ENCODE assay signal across 21 cellular contexts in genomic region chr1:38615680-38616079, GRCh38.
DNase-seq lines count a peak whose midpoint lies in the region; ATAC-seq and TF ChIP-seq lines count a peak whose summit lies in the region.
"Had no signal": no experiment of that assay in that cellular context is flagged by ENCODE, and none has a peak within 500 bp of the region (broad histone marks: within the 10 kb centered on the region; RNA-seq: fewer than 3 reads in every experiment).

No MANE protein-coding gene starts in this region.

- H3K4me1 Mint-ChIP-seq in activated CD4-positive, alpha-beta T cell treated with anti-CD3 and anti-CD28 coated beads for 36 hours, result no peaks in the 10 kb centered on the region
- H3K4me1 Mint-ChIP-seq in H9, result peaks cover 9% of the 10 kb centered on the region in 2 experiments
- peaks cover 28% of the 10 kb centered on the region for H3K4me1 Mint-ChIP-seq in neural progenitor cell
- H3K4me1 Mint-ChIP-seq: activated CD4-positive, alpha-beta T cell treated with anti-CD3 and anti-CD28 coated beads, Interleukin-2, amount 10 ng/mL, durations not matched to agents 7 days and 5 days had no signal

- H3K23ac ChIP-seq in H9 (ENCODE audit: insufficient read length, low read depth, low read length), result no peak overlapping the region

- no peak overlapping the region for H2BK15ac ChIP-seq in H9 (ENCODE audit: low read depth, low read length)

- TF ChIP-seq CTCF in H9 (conservative IDR thresholded peaks at IDR 0.05), result peak; percentile 55
- TF ChIP-seq CTCF in astrocyte of the spinal cord (IDR thresholded peaks at IDR 0.05; ENCODE audit: low read depth, low read length), result peak; percentile 4
- TF ChIP-seq CTCF in neural progenitor cell (IDR thresholded peaks at IDR 0.05), result peak; percentile 29

- no peak overlapping the region for H4K91ac ChIP-seq in H9 (ENCODE audit: insufficient read length, low read depth, low read length)

- H3K23me2 ChIP-seq in H9 (ENCODE audit: insufficient read length, low read depth, low read length, poor library complexity, severe bottlenecking), result no peaks in the 10 kb centered on the region

- H4K20me1 ChIP-seq in H9 (ENCODE audit: control insufficient read depth, insufficient read depth, insufficient read length) (no peaks in the 10 kb centered on the region), neural progenitor cell (ENCODE audit: low read depth) (no peaks in the 10 kb centered on the region)

- peaks cover 4% of the 10 kb centered on the region for H3K9me3 Mint-ChIP-seq in activated CD4-positive, alpha-beta T cell treated with anti-CD3 and anti-CD28 coated beads for 36 hours (ENCODE audit: low read depth)
- peaks cover 6 to 9% of the 10 kb centered on the region in 2 experiments for H3K9me3 Mint-ChIP-seq in H9
- peaks cover 3% of the 10 kb centered on the region for H3K9me3 Mint-ChIP-seq in neural progenitor cell

- H3K56ac ChIP-seq in H9 (ENCODE audit: insufficient read length, low read depth, low read length), result no peak overlapping the region

- no peak overlapping the region for H3K27ac Mint-ChIP-seq in activated CD4-positive, alpha-beta T cell treated with anti-CD3 and anti-CD28 coated beads for 36 hours
- no peak overlapping the region for H3K27ac Mint-ChIP-seq in H9
- H3K27ac Mint-ChIP-seq in neural progenitor cell, result no peak overlapping the region
- H3K27ac Mint-ChIP-seq: activated CD4-positive, alpha-beta T cell treated with anti-CD3 and anti-CD28 coated beads, Interleukin-2, amount 10 ng/mL, durations not matched to agents 7 days and 5 days; progenitor cell of endocrine pancreas had no signal

- in situ Hi-C loops in astrocyte of the spinal cord (cut with HindIII; ENCODE audit: low sequenced_read_pairs), result no loop called here

- CTCF ChIA-PET in activated CD4-positive, alpha-beta T cell treated with anti-CD3 and anti-CD28 coated beads for 36 hours (lab: Charles Lee), result no interaction called here

- no peaks in the 10 kb centered on the region for H3K36me3 Mint-ChIP-seq in activated CD4-positive, alpha-beta T cell treated with anti-CD3 and anti-CD28 coated beads for 36 hours (ENCODE audit: low read depth)
- peaks cover 4 to 10% (median 6%) of the 10 kb centered on the region in 3 experiments; a peak in 5 of 7 replicates for H3K36me3 Mint-ChIP-seq in H9 (ENCODE audit: insufficient read depth in 1 of 3, low read depth in 3 of 3)
- no peaks in the 10 kb centered on the region for H3K36me3 Mint-ChIP-seq in neural progenitor cell

- peak; percentile 18 for DNase-seq in activated CD4-positive, alpha-beta T cell treated with anti-CD3 and anti-CD28 coated beads for 36 hours
- no peak for DNase-seq in activated CD4-positive, alpha-beta T cell treated with anti-CD3 and anti-CD28 coated beads for 4 hours
- DNase-seq in H9, result no peak
- DNase-seq in astrocyte of the spinal cord (ENCODE audit: low read depth, low spot score), result no peak
- no peak for DNase-seq in neural progenitor cell (ENCODE audit: low spot score)
- DNase-seq in AG08395 (ENCODE audit: low spot score), result no peak
- DNase-seq: activated CD4-positive, alpha-beta T cell treated with anti-CD3 and anti-CD28 coated beads, Interleukin-2, amount 10 ng/mL, durations not matched to agents 7 days and 5 days; anterior cingulate cortex; esophagus squamous epithelium; GOT3; hypothalamus; NCI-H1417 treated with DMSO at 0.1 percent for 48 hours; NK-92 treated with Interleukin-12 subunit alpha and Interleukin-12 subunit beta, amount 100 ng/mL, for 24 hours; SIG-M5; substantia nigra had no signal

- intact Hi-C loops in activated CD4-positive, alpha-beta T cell treated with anti-CD3 and anti-CD28 coated beads for 36 hours (cut with DNase I, micrococcal nuclease), result no loop called here

- H3K27me3 ChIP-seq in H9 (ENCODE audit: insufficient read depth, low read length) (no peaks in the 10 kb centered on the region), neural progenitor cell (no peaks in the 10 kb centered on the region)

- H3K9ac ChIP-seq in H9 (ENCODE audit: extremely low read depth, insufficient read length, low read length), result no peak overlapping the region
- H3K9ac ChIP-seq in neural progenitor cell, result no peak overlapping the region

- no peak overlapping the region for H3K18ac ChIP-seq in H9 (ENCODE audit: insufficient read length, low read depth, low read length)

- peaks cover 6% of the 10 kb centered on the region for H3K27me3 Mint-ChIP-seq in activated CD4-positive, alpha-beta T cell treated with anti-CD3 and anti-CD28 coated beads for 36 hours
- peaks cover 12% of the 10 kb centered on the region for H3K27me3 Mint-ChIP-seq in H9 (ENCODE audit: low read depth)
- H3K27me3 Mint-ChIP-seq in neural progenitor cell (ENCODE audit: insufficient read depth, low read depth), result peaks cover 11% of the 10 kb centered on the region

- H2BK12ac ChIP-seq in H9 (ENCODE audit: insufficient read length, low read depth, low read length), result no peak overlapping the region

- no peak overlapping the region for H2BK120ac ChIP-seq in H9 (ENCODE audit: low read depth, low read length, poor library complexity, severe bottlenecking)

- POLR2A ChIA-PET in activated CD4-positive, alpha-beta T cell treated with anti-CD3 and anti-CD28 coated beads for 36 hours (lab: Charles Lee), result no interaction called here

- H2BK20ac ChIP-seq in H9 (ENCODE audit: low read depth, low read length, poor library complexity, severe bottlenecking), result no peak overlapping the region

- no peak overlapping the region for H4K5ac ChIP-seq in H9 (ENCODE audit: insufficient read length, low read depth, low read length)

- no peaks in the 10 kb centered on the region for H3K9me3 ChIP-seq in H9 (ENCODE audit: control insufficient read depth, low read depth, low read length)
- no peaks in the 10 kb centered on the region for H3K9me3 ChIP-seq in neural progenitor cell (ENCODE audit: low read depth)
- H3K9me3 ChIP-seq: A549, esophagus squamous epithelium had no signal

- no CpG with 5 or more reads among the region's 1 CpG for WGBS in H9 (ENCODE audit: extremely low coverage, insufficient read length, low lambda C conversion rate)

- H3K4me2 ChIP-seq in H9 (ENCODE audit: insufficient read depth, insufficient read length, low read length) (no peak overlapping the region), neural progenitor cell (no peak overlapping the region)
- H3K4me2 ChIP-seq: A549 had no signal

- no peaks in the 10 kb centered on the region for H3K79me2 ChIP-seq in H9 (ENCODE audit: insufficient read depth, low read length)
- H3K79me2 ChIP-seq in neural progenitor cell (ENCODE audit: low read depth), result no peaks in the 10 kb centered on the region

- no peak overlapping the region for H2AK5ac ChIP-seq in H9 (ENCODE audit: insufficient read length, low read length)

- no peak overlapping the region for H3K27ac ChIP-seq in H9 (ENCODE audit: insufficient read length, low read depth, low read length)
- no peak overlapping the region for H3K27ac ChIP-seq in neural progenitor cell
- H3K27ac ChIP-seq: A549, coronary artery, esophagus squamous epithelium had no signal

- no peaks in the 10 kb centered on the region for H3K36me3 ChIP-seq in neural progenitor cell
- H3K36me3 ChIP-seq: esophagus squamous epithelium had no signal

- no peak overlapping the region for H2BK5ac ChIP-seq in H9 (ENCODE audit: insufficient read length, low read length)

- H3K4me3 ChIP-seq in astrocyte of the spinal cord (ENCODE audit: low read depth, low read length), result no peak overlapping the region
- no peak overlapping the region for H3K4me3 ChIP-seq in neural progenitor cell
- H3K4me3 ChIP-seq: A549, coronary artery, esophagus squamous epithelium had no signal

- H3K79me1 ChIP-seq in H9 (ENCODE audit: insufficient read depth, low read depth, low read length, poor library complexity, severe bottlenecking), result no peaks in the 10 kb centered on the region

- H3K14ac ChIP-seq in H9 (ENCODE audit: insufficient read depth, low read length), result no peak overlapping the region

- ATAC-seq in activated CD4-positive, alpha-beta T cell treated with anti-CD3 and anti-CD28 coated beads for 36 hours, result no peak
- ATAC-seq in GM21381 (IDR thresholded peaks at IDR 0.05; ENCODE audit: unreplicated experiment) (no peak), GM19452 (IDR thresholded peaks at IDR 0.05; ENCODE audit: unreplicated experiment) (no peak)
- ATAC-seq: A549, left lobe of liver had no signal

- H3K4me1 ChIP-seq in H9 (ENCODE audit: insufficient read depth, low read length), result no peaks in the 10 kb centered on the region
- H3K4me1 ChIP-seq in neural progenitor cell, result peaks cover 42% of the 10 kb centered on the region
- H3K4me1 ChIP-seq: A549, esophagus squamous epithelium had no signal

- H4K8ac ChIP-seq in H9 (replicated peaks; ENCODE audit: insufficient read length, low read depth, low read length), result no peak overlapping the region

- no peak overlapping the region for H3T11ph ChIP-seq in H9 (ENCODE audit: low read length)

- H3F3A ChIP-seq in neural progenitor cell (ENCODE audit: low read depth), result peaks cover 25% of the 10 kb centered on the region

- H3K4me3 Mint-ChIP-seq in activated CD4-positive, alpha-beta T cell treated with anti-CD3 and anti-CD28 coated beads for 36 hours, result no peak overlapping the region
- H3K4me3 Mint-ChIP-seq in H9 (no peak overlapping the region), neural progenitor cell (no peak overlapping the region)
- H3K4me3 Mint-ChIP-seq: activated CD4-positive, alpha-beta T cell treated with anti-CD3 and anti-CD28 coated beads, Interleukin-2, amount 10 ng/mL, durations not matched to agents 7 days and 5 days had no signal

- no peak overlapping the region for H3K4ac ChIP-seq in H9 (ENCODE audit: low read depth, low read length)

- H2AFZ ChIP-seq in H9 (ENCODE audit: low read length) (no peak overlapping the region), neural progenitor cell (replicated peaks) (no peak overlapping the region)

Comparison
In these comparisons a context has a peak if more than half of its experiments do, and no peak if none do; other contexts are left out.
1. CTCF ChIP-seq: peak in every context shown above with its lines; median percentile 55 in H9; 29 in neural progenitor cell; 4 in astrocyte of the spinal cord.